Comparison of ENCODE assay signal across 9 cellular contexts in the genomic region with DNA sequence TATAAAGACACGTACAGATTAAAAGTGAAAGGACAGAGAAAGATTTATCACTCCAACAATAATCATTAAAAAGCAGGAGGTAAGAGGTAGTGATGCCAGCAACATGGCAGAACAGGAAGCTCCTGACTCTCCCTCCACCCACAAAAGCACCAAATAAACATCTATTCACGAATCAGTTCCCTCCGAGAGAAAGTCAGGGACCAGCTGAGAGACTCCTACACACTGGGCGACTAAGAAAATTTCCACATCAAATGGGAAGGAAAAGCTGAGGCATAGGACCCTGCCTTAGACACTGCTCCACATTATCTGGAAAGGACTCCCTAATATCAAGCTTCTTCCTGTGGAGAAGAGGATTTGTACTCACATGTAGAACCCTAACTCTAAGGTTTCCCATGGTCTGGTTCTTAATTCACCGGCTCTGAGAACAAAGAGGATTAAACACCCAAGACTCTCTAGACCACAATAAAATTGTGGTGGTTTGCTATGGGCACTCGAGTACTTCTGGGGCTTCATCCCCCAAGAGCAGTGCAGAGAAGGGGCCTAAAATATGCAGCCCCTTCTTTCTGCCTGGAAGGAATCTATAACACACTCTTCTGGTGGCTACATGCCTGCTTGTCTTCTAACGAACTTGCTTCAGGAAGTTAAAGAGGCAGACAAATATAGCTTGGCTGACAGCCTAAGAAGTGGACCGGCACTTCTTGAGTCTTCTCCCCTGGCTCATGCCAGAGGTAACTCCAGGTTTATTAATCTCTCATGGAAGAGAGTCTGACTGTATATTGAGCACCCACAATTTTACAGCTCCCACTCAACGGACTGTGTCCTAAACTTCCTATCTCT. TPM values are rescaled to one million over a fixed set of nuclear protein-coding genes. Genes with fewer than 3 reads are reported as not detected.
DNase-seq lines count a peak whose midpoint lies in the region; ATAC-seq and TF ChIP-seq lines count a peak whose summit lies in the region.
"Had no signal": no experiment of that assay in that cellular context is flagged by ENCODE, and none has a peak within 500 bp of the region (broad histone marks: within the 10 kb centered on the region; RNA-seq: fewer than 3 reads in every experiment).

No MANE protein-coding gene starts in this region.

- ATAC-seq in HG02852 (IDR thresholded peaks at IDR 0.05; ENCODE audit: unreplicated experiment) (peak; percentile 58), activated B cell treated with CpG ODN at 0.5 μM for 24 hours (ENCODE audit: low read depth) (no peak), mucosa of descending colon (peak; percentile 67), HG02678 (IDR thresholded peaks at IDR 0.05; ENCODE audit: unreplicated experiment) (no peak)

- H3K36me3 ChIP-seq in mucosa of descending colon (ENCODE audit: low read depth), result no peaks in the 10 kb centered on the region

- peaks cover 20% of the 10 kb centered on the region for H3K9me3 Mint-ChIP-seq in activated B cell treated with CpG ODN at 0.5 μM for 24 hours

- peak overlapping the region; percentile 50 for H3K27ac Mint-ChIP-seq in activated B cell treated with CpG ODN at 0.5 μM for 24 hours

- POLR2A ChIA-PET in activated B cell treated with CpG ODN at 0.5 μM for 24 hours (lab: Charles Lee), result no interaction called here

- DNase-seq in GDM1 (lab: John Stamatoyannopoulos, UW), result peak; percentile 48
- DNase-seq in activated B cell treated with CpG ODN at 0.5 μM for 24 hours, result no peak
- peak in 1 of 3 donors; percentile 10 for DNase-seq in mucosa of descending colon
- DNase-seq in NOMO-1 treated with DMSO at 0.1 percent for 48 hours (lab: John Stamatoyannopoulos, UW; ENCODE audit: unreplicated experiment), result no peak
- no peak for DNase-seq in central memory CD4-positive, alpha-beta T cell
- DNase-seq in ACHN, result no peak
- DNase-seq: NCI-H1436 had no signal

- no peaks in the 10 kb centered on the region for H3K27me3 Mint-ChIP-seq in activated B cell treated with CpG ODN at 0.5 μM for 24 hours

- H3K4me3 ChIP-seq in mucosa of descending colon, result no peak overlapping the region

- no peaks in the 10 kb centered on the region for H3K4me1 ChIP-seq in mucosa of descending colon (ENCODE audit: low read depth)

- H3K4me3 Mint-ChIP-seq in activated B cell treated with CpG ODN at 0.5 μM for 24 hours, result peak overlapping the region; percentile 46

- no peaks in the 10 kb centered on the region for H3K9me3 ChIP-seq in mucosa of descending colon

- intact Hi-C loops in activated B cell treated with CpG ODN at 0.5 μM for 24 hours (cut with micrococcal nuclease), result loop anchor here (2.0 kb wide), 1 partner anchor 14 kb away; no protein-coding TSS in a partner anchor
- intact Hi-C loops in mucosa of descending colon (cut with DNase I, micrococcal nuclease), result no loop called here

- CTCF ChIA-PET in activated B cell treated with CpG ODN at 0.5 μM for 24 hours (lab: Charles Lee), result interaction anchor here (1.0 kb wide), 1 partner anchor 32 kb away, joined by 4 read pairs; no protein-coding TSS in a partner anchor

- in situ Hi-C loops in ACHN (cut with HindIII; ENCODE audit: low pct_ligation_motif_present, low pct_unique_long_range_greater_than_20kb, low sequenced_read_pairs), result no loop called here

- H3K4me1 Mint-ChIP-seq in activated B cell treated with CpG ODN at 0.5 μM for 24 hours, result peaks cover 48% of the 10 kb centered on the region

- H3K36me3 Mint-ChIP-seq in activated B cell treated with CpG ODN at 0.5 μM for 24 hours (ENCODE audit: low read depth), result peaks cover 35% of the 10 kb centered on the region

- no peak for TF ChIP-seq CTCF in activated B cell treated with CpG ODN at 0.5 μM for 24 hours (IDR thresholded peaks at IDR 0.05)
- TF ChIP-seq CTCF in mucosa of descending colon (IDR thresholded peaks at IDR 0.05), result no peak

RNA-seq across cellular contexts. Expression of a gene that starts 29.4 kb away (rescaled TPM):
- 12.1 and 13.1 TPM in 2 replicates for total RNA-seq in activated B cell treated with CpG ODN at 0.5 μM for 24 hours
- 10 to 100 TPM; 14.3 to 22.2 (median 17.1) TPM for total RNA-seq in mucosa of descending colon

Comparison
In these comparisons a context has a peak if more than half of its experiments do, and no peak if none do; other contexts are left out.
1. ATAC-seq: peak in HG02852 (single experiment) and mucosa of descending colon (single experiment); none in activated B cell treated with CpG ODN at 0.5 μM for 24 hours (single experiment) and HG02678 (single experiment).